ENCODE assay signal across 2 cellular contexts in genomic region chr7:5872326-5872725, GRCh38.
TF ChIP-seq lines count a peak whose summit lies in the region.

No MANE protein-coding gene starts in this region.

TF ChIP-seq in HepG2, 621 proteins besides CTCF, POLR2A, EP300 and RAD21:
- TF ChIP-seq ZNF782 (CRISPR knock-in tag; IDR thresholded peaks at IDR 0.05; ENCODE audit: borderline replicate concordance) (no peak), SOX6 (IDR thresholded peaks at IDR 0.05) (no peak), SOX6 (CRISPR knock-in tag; IDR thresholded peaks at IDR 0.05) (peak; percentile 18; the same call in 1 of the 2 replicates), PAXIP1 (CRISPR knock-in tag; conservative IDR thresholded peaks at IDR 0.05) (0 out of 2 replicates have a peak, but pooled peaks have one; percentile 16)
TF ChIP-seq in HepG2: peak in this region for 2.

TF ChIP-seq in H1, 55 proteins besides CTCF, POLR2A, EP300 and RAD21:
- TF ChIP-seq ZNF274 (IDR thresholded peaks at IDR 0.05; ENCODE audit: borderline replicate concordance, extremely low read depth, low read length) (no peak), EZH2 (IDR thresholded peaks at IDR 0.05; ENCODE audit: low read depth, low read length, severe bottlenecking) (no peak), BRCA1 (IDR thresholded peaks at IDR 0.05; ENCODE audit: low read depth, low read length) (no peak), TAF7 (optimal IDR thresholded peaks at IDR 0.05; ENCODE audit: borderline replicate concordance, low read depth, low read length) (no peak), TEAD4 (IDR thresholded peaks at IDR 0.05; ENCODE audit: low read depth, low read length) (no peak), CTBP2 (IDR thresholded peaks at IDR 0.05; ENCODE audit: borderline replicate concordance, insufficient read depth, insufficient read length, low read length) (no peak), KDM1A (IDR thresholded peaks at IDR 0.05; ENCODE audit: borderline replicate concordance, low read length) (no peak), ATF2 (IDR thresholded peaks at IDR 0.05; ENCODE audit: low read length) (no peak), KDM4A (IDR thresholded peaks at IDR 0.05; ENCODE audit: low read depth, low read length, severe bottlenecking) (no peak), SIX5 (IDR thresholded peaks at IDR 0.05; ENCODE audit: low read depth, low read length) (no peak), RXRA (IDR thresholded peaks at IDR 0.05; ENCODE audit: insufficient read depth, low read depth, low read length) (no peak), EGR1 (IDR thresholded peaks at IDR 0.05; ENCODE audit: borderline replicate concordance, low read depth, low read length) (no peak), GABPA (IDR thresholded peaks at IDR 0.05; ENCODE audit: borderline replicate concordance, insufficient read depth, low read length) (no peak), BACH1 (IDR thresholded peaks at IDR 0.05; ENCODE audit: low read length) (no peak), POLR2AphosphoS5 (IDR thresholded peaks at IDR 0.05; ENCODE audit: low read depth, low read length) (no peak), E2F6 (IDR thresholded peaks at IDR 0.05) (no peak), HDAC2 (IDR thresholded peaks at IDR 0.05; ENCODE audit: borderline replicate concordance in 1 of 2, low read depth in 2 of 2, low read length in 2 of 2) (no peak)
